Comparison of ENCODE assay signal across 8 cellular contexts in genomic region chr20:35207950-35208611, GRCh38. TPM values are rescaled to one million over a fixed set of nuclear protein-coding genes. Genes with fewer than 3 reads are reported as not detected.
A peak's percentile ranks its signal among the peaks of the same experiment; 100 is the strongest.
DNase-seq lines count a peak whose midpoint lies in the region; ATAC-seq and TF ChIP-seq lines count a peak whose summit lies in the region.

No MANE protein-coding gene starts in this region.

- H3K4me3 ChIP-seq in MM.1S (ENCODE audit: low read length) (no peak overlapping the region), gastroesophageal sphincter (peak overlapping the region in 1 of 2 donors; percentile 18)

- no peaks in the 10 kb centered on the region for H3F3A ChIP-seq in MM.1S (ENCODE audit: insufficient read depth, low read length)

- H3K79me2 ChIP-seq in MM.1S (ENCODE audit: low read length): no peaks in the 10 kb centered on the region

- no peaks in the 10 kb centered on the region for H4K20me1 ChIP-seq in MM.1S (ENCODE audit: insufficient read depth, low read length)

- ATAC-seq in gastroesophageal sphincter (peak; percentile 92), omental fat pad (ENCODE audit: low FRiP score) (peak; percentile 88), HG02759 (IDR thresholded peaks at IDR 0.05; ENCODE audit: unreplicated experiment) (no peak)

- DNase-seq in DMS53 (lab: John Stamatoyannopoulos, UW): peak; percentile 92
- peak; percentile 73 for DNase-seq in MM.1S
- DNase-seq in SK-N-DZ (ENCODE audit: low spot score): peak; percentile 84
- peak; percentile 75 for DNase-seq in activated naive CD4-positive, alpha-beta T cell treated with Interleukin-2 at 50 U/mL for 16 hours
- DNase-seq in omental fat pad (ENCODE audit: low spot score): peak; percentile 69
- DNase-seq in substantia nigra (lab: John Stamatoyannopoulos, UW): peak in 40 of 49 donors; percentile 1 to 80 (median 48)

- no peaks in the 10 kb centered on the region for H3K9me2 ChIP-seq in MM.1S (replicated peaks; ENCODE audit: insufficient read depth, low read length)

- H3K36me3 ChIP-seq in MM.1S (replicated peaks; ENCODE audit: insufficient read depth, low read length) (no peaks in the 10 kb centered on the region), gastroesophageal sphincter (peaks cover 0 to 23% of the 10 kb centered on the region in 2 donors)

- no peak overlapping the region for H3K4me2 ChIP-seq in MM.1S (ENCODE audit: low read depth, low read length)

- H3K4me1 ChIP-seq in MM.1S (ENCODE audit: low read length) (no peaks in the 10 kb centered on the region), gastroesophageal sphincter (peaks cover 0 to 16% (median 3%) of the 10 kb centered on the region in 3 donors)

- TF ChIP-seq POLR2A in gastroesophageal sphincter (IDR thresholded peaks at IDR 0.05): no peak

- TF ChIP-seq CTCF in MM.1S (IDR thresholded peaks at IDR 0.05; ENCODE audit: low read length) (peak; percentile 78), gastroesophageal sphincter (IDR thresholded peaks at IDR 0.05) (peak; percentile 69 to 87 (median 80)), omental fat pad (IDR thresholded peaks at IDR 0.05) (peak in 1 of 3 donors; percentile 60)

- no peak overlapping the region for H3K27ac ChIP-seq in MM.1S (ENCODE audit: low read length)
- H3K27ac ChIP-seq in gastroesophageal sphincter: peak overlapping the region; percentile 77 to 84 (median 80)
- peak overlapping the region; percentile 13 for H3K27ac ChIP-seq in substantia nigra (ENCODE audit: low read depth, low read length, poor library complexity, severe bottlenecking)

- WGBS in gastroesophageal sphincter (ENCODE audit: low coverage in 1 of 2), 2 donors: 4 to 6% methylated on average over 6 to 7 of the region's 8 CpGs

- H3K9me3 ChIP-seq in MM.1S (replicated peaks; ENCODE audit: insufficient read depth, low read length) (no peaks in the 10 kb centered on the region), gastroesophageal sphincter (peaks cover 0 to 8% (median 0%) of the 10 kb centered on the region in 3 donors)

- no peak for TF ChIP-seq EP300 in gastroesophageal sphincter (IDR thresholded peaks at IDR 0.05)

- H3K27me3 ChIP-seq in MM.1S (replicated peaks; ENCODE audit: insufficient read depth, low read length) (no peaks in the 10 kb centered on the region), gastroesophageal sphincter (no peaks in the 10 kb centered on the region)

- H3K9ac ChIP-seq in MM.1S (ENCODE audit: low read length): no peak overlapping the region

- no peak overlapping the region for H2AFZ ChIP-seq in MM.1S (ENCODE audit: low read length)

RNA-seq across cellular contexts. Expression of gene MMP24, which starts 18.4 kb away (rescaled TPM):
- polyA plus RNA-seq in SK-N-DZ (2014; cell fraction: cytosol; rRNA removed): 29.3 and 32.1 TPM in 2 replicates
- polyA plus RNA-seq in SK-N-DZ (2014; cell fraction: nucleus; rRNA removed): 13.3 and 16.2 TPM in 2 replicates
- 1 to 10 TPM in 2 of 4 donors, under 1 TPM in 2; 0.47 to 3.4 (median 1.8) TPM for total RNA-seq in gastroesophageal sphincter
- 1 to 10 TPM in 3 of 4 donors, under 1 TPM in 1; 0.16 to 7.2 (median 5.6) TPM for total RNA-seq in omental fat pad

RNA-seq across cellular contexts. Expression of gene PROCR, which starts 36.2 kb away (rescaled TPM):
- polyA plus RNA-seq in SK-N-DZ (2014; cell fraction: cytosol; rRNA removed): 4.0 and 8.2 TPM in 2 replicates
- polyA plus RNA-seq in SK-N-DZ (2014; cell fraction: nucleus; rRNA removed): 2.0 and 2.3 TPM in 2 replicates
- total RNA-seq in gastroesophageal sphincter: 10 to 100 TPM; 11.7 to 59.4 (median 35.9) TPM
- total RNA-seq in omental fat pad: 100 to 1,000 TPM; 124 to 266 (median 151) TPM
